1 cellular context compared by ENCODE assay signal in the genomic region with DNA sequence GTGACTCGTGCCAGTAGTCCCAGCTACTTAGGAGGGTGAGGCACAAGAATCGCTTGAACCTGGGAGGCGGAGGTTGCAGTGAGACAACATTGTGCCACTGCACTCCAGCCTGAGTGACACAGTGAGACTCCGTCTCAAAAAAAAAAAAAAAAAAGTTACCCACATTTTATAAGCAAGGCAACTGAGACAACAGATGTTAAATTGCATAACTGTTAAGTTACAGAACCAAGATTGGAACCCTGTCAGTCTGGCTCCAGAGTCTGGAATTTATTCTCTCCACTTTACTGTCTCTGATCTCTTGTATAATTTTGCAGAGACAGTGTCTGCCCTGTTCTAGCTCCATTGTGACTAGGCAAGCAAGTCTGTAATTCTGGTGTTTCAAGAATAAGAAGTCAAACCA.
TF ChIP-seq lines count a peak whose summit lies in the region.

No MANE protein-coding gene starts in this region.

TF ChIP-seq in A549, 52 proteins besides CTCF, POLR2A, EP300 and RAD21:
- no peak for TF ChIP-seq SREBF2 (IDR thresholded peaks at IDR 0.05)
- TF ChIP-seq JUN (IDR thresholded peaks at IDR 0.05), result no peak
- TF ChIP-seq HOXB5 (CRISPR knock-in tag; IDR thresholded peaks at IDR 0.05), result no peak
- no peak for TF ChIP-seq BCL3 (IDR thresholded peaks at IDR 0.05)
